Comparison of ENCODE assay signal across 1 cellular context in the genomic region with DNA sequence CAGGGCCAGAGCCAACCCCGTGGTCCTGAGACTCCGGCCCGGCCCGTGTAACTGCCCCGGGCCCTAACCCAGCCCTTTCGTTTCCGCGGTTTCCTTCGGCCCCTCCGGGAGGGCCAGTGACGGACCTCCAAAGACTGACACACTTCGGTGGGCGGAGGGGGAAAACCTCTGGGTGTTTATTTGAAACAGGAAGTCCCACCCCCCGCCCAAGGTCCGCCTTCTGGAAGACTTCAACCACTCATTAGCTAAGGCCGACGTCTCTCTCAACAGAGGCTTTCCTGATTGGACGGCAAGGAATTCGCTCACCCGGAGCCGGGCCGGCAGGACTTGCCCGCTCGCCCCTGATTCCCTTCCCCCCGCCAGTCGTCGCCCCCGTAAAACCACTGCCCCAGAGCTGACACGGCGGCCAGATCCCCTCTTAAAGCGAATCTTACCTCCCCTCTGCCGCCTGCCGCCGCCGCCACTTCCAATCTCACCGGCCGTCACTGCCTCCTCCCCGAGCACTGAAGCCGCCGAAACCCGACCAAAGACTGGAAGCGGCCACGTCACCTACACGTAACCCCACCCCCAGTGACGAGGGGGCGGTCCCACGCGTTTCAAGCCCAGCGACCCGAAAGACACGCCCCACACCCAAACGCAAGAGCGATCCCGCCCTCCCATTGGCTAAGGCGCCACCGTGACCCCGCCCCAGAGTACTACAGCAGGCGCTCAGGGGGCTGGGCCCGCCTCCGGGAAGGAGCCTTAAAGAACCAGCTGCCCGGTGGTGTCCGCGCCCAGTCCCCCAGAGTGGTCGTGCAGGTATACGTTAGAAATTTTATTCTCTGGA.
TF ChIP-seq lines count a peak whose summit lies in the region.

A gene with protein sequence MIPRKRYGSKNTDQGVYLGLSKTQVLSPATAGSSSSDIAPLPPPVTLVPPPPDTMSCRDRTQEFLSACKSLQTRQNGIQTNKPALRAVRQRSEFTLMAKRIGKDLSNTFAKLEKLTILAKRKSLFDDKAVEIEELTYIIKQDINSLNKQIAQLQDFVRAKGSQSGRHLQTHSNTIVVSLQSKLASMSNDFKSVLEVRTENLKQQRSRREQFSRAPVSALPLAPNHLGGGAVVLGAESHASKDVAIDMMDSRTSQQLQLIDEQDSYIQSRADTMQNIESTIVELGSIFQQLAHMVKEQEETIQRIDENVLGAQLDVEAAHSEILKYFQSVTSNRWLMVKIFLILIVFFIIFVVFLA (minus strand): TSS at position 532 of the 826 bp plus-strand sequence. CDS start 808 bp downstream, outside the sequence.

TF ChIP-seq in HepG2, 621 proteins besides CTCF, POLR2A, EP300 and RAD21 (continued from another document and continues in another):
- TF ChIP-seq, protein P1, sequence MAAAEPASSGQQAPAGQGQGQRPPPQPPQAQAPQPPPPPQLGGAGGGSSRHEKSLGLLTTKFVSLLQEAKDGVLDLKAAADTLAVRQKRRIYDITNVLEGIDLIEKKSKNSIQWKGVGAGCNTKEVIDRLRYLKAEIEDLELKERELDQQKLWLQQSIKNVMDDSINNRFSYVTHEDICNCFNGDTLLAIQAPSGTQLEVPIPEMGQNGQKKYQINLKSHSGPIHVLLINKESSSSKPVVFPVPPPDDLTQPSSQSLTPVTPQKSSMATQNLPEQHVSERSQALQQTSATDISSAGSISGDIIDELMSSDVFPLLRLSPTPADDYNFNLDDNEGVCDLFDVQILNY (CRISPR knock-in tag; conservative IDR thresholded peaks at IDR 0.05) = no peak
- TF ChIP-seq, protein P2, sequence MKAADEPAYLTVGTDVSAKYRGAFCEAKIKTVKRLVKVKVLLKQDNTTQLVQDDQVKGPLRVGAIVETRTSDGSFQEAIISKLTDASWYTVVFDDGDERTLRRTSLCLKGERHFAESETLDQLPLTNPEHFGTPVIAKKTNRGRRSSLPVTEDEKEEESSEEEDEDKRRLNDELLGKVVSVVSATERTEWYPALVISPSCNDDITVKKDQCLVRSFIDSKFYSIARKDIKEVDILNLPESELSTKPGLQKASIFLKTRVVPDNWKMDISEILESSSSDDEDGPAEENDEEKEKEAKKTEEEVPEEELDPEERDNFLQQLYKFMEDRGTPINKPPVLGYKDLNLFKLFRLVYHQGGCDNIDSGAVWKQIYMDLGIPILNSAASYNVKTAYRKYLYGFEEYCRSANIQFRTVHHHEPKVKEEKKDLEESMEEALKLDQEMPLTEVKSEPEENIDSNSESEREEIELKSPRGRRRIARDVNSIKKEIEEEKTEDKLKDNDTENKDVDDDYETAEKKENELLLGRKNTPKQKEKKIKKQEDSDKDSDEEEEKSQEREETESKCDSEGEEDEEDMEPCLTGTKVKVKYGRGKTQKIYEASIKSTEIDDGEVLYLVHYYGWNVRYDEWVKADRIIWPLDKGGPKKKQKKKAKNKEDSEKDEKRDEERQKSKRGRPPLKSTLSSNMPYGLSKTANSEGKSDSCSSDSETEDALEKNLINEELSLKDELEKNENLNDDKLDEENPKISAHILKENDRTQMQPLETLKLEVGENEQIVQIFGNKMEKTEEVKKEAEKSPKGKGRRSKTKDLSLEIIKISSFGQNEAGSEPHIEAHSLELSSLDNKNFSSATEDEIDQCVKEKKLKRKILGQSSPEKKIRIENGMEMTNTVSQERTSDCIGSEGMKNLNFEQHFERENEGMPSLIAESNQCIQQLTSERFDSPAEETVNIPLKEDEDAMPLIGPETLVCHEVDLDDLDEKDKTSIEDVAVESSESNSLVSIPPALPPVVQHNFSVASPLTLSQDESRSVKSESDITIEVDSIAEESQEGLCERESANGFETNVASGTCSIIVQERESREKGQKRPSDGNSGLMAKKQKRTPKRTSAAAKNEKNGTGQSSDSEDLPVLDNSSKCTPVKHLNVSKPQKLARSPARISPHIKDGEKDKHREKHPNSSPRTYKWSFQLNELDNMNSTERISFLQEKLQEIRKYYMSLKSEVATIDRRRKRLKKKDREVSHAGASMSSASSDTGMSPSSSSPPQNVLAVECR (CRISPR knock-in tag; IDR thresholded peaks at IDR 0.05; ENCODE audit: borderline replicate concordance) = peak; percentile 85
- TF ChIP-seq ZNF598 (CRISPR knock-in tag; IDR thresholded peaks at IDR 0.05; ENCODE audit: borderline replicate concordance) = peak; percentile 63; the same call in 1 of the 2 replicates
- no peak for TF ChIP-seq ZNF225 (CRISPR knock-in tag; IDR thresholded peaks at IDR 0.05)
- TF ChIP-seq YEATS2 (CRISPR knock-in tag; IDR thresholded peaks at IDR 0.05; ENCODE audit: borderline replicate concordance) = peak; percentile 68; the same call in 1 of the 2 replicates
- TF ChIP-seq, protein P3, sequence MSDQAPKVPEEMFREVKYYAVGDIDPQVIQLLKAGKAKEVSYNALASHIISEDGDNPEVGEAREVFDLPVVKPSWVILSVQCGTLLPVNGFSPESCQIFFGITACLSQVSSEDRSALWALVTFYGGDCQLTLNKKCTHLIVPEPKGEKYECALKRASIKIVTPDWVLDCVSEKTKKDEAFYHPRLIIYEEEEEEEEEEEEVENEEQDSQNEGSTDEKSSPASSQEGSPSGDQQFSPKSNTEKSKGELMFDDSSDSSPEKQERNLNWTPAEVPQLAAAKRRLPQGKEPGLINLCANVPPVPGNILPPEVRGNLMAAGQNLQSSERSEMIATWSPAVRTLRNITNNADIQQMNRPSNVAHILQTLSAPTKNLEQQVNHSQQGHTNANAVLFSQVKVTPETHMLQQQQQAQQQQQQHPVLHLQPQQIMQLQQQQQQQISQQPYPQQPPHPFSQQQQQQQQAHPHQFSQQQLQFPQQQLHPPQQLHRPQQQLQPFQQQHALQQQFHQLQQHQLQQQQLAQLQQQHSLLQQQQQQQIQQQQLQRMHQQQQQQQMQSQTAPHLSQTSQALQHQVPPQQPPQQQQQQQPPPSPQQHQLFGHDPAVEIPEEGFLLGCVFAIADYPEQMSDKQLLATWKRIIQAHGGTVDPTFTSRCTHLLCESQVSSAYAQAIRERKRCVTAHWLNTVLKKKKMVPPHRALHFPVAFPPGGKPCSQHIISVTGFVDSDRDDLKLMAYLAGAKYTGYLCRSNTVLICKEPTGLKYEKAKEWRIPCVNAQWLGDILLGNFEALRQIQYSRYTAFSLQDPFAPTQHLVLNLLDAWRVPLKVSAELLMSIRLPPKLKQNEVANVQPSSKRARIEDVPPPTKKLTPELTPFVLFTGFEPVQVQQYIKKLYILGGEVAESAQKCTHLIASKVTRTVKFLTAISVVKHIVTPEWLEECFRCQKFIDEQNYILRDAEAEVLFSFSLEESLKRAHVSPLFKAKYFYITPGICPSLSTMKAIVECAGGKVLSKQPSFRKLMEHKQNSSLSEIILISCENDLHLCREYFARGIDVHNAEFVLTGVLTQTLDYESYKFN (CRISPR knock-in tag; conservative IDR thresholded peaks at IDR 0.05) = peak; percentile 26; the same call in 1 of the 2 replicates
- TF ChIP-seq SP2 (CRISPR knock-in tag; IDR thresholded peaks at IDR 0.05) = peak; percentile 91
- TF ChIP-seq, protein P4, sequence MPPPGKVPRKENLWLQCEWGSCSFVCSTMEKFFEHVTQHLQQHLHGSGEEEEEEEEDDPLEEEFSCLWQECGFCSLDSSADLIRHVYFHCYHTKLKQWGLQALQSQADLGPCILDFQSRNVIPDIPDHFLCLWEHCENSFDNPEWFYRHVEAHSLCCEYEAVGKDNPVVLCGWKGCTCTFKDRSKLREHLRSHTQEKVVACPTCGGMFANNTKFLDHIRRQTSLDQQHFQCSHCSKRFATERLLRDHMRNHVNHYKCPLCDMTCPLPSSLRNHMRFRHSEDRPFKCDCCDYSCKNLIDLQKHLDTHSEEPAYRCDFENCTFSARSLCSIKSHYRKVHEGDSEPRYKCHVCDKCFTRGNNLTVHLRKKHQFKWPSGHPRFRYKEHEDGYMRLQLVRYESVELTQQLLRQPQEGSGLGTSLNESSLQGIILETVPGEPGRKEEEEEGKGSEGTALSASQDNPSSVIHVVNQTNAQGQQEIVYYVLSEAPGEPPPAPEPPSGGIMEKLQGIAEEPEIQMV (CRISPR knock-in tag; IDR thresholded peaks at IDR 0.05; ENCODE audit: low read depth) = peak; percentile 80
- TF ChIP-seq SMC3 (IDR thresholded peaks at IDR 0.05; ENCODE audit: low read length) = no peak
- no peak for TF ChIP-seq ZNF260 (CRISPR knock-in tag; IDR thresholded peaks at IDR 0.05; ENCODE audit: borderline replicate concordance, low read depth)
- TF ChIP-seq, protein P5, sequence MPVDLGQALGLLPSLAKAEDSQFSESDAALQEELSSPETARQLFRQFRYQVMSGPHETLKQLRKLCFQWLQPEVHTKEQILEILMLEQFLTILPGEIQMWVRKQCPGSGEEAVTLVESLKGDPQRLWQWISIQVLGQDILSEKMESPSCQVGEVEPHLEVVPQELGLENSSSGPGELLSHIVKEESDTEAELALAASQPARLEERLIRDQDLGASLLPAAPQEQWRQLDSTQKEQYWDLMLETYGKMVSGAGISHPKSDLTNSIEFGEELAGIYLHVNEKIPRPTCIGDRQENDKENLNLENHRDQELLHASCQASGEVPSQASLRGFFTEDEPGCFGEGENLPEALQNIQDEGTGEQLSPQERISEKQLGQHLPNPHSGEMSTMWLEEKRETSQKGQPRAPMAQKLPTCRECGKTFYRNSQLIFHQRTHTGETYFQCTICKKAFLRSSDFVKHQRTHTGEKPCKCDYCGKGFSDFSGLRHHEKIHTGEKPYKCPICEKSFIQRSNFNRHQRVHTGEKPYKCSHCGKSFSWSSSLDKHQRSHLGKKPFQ (CRISPR knock-in tag; IDR thresholded peaks at IDR 0.05; ENCODE audit: insufficient replicate concordance) = no peak
- TF ChIP-seq, protein P6, sequence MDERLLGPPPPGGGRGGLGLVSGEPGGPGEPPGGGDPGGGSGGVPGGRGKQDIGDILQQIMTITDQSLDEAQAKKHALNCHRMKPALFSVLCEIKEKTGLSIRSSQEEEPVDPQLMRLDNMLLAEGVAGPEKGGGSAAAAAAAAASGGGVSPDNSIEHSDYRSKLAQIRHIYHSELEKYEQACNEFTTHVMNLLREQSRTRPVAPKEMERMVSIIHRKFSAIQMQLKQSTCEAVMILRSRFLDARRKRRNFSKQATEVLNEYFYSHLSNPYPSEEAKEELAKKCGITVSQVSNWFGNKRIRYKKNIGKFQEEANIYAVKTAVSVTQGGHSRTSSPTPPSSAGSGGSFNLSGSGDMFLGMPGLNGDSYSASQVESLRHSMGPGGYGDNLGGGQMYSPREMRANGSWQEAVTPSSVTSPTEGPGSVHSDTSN (CRISPR knock-in tag; IDR thresholded peaks at IDR 0.05) = peak; percentile 94
- TF ChIP-seq MED8 (CRISPR knock-in tag; IDR thresholded peaks at IDR 0.05; ENCODE audit: insufficient replicate concordance) = no peak
- TF ChIP-seq BORCS8-MEF2B (CRISPR knock-in tag; IDR thresholded peaks at IDR 0.05) = no peak; the same call in 1 of the 2 replicates
- TF ChIP-seq ZNF781 (CRISPR knock-in tag; IDR thresholded peaks at IDR 0.05; ENCODE audit: borderline replicate concordance, not compliant biosample characterization) = peak; percentile 36
- TF ChIP-seq ZNF713 (CRISPR knock-in tag; IDR thresholded peaks at IDR 0.05) = no peak
- TF ChIP-seq CBX1 (IDR thresholded peaks at IDR 0.05; ENCODE audit: low read depth) = no peak
- TF ChIP-seq ZC3H4 (CRISPR knock-in tag; IDR thresholded peaks at IDR 0.05; ENCODE audit: borderline replicate concordance) = no peak
- no peak for TF ChIP-seq ZNF7 (CRISPR knock-in tag; IDR thresholded peaks at IDR 0.05)
- TF ChIP-seq, protein P7, sequence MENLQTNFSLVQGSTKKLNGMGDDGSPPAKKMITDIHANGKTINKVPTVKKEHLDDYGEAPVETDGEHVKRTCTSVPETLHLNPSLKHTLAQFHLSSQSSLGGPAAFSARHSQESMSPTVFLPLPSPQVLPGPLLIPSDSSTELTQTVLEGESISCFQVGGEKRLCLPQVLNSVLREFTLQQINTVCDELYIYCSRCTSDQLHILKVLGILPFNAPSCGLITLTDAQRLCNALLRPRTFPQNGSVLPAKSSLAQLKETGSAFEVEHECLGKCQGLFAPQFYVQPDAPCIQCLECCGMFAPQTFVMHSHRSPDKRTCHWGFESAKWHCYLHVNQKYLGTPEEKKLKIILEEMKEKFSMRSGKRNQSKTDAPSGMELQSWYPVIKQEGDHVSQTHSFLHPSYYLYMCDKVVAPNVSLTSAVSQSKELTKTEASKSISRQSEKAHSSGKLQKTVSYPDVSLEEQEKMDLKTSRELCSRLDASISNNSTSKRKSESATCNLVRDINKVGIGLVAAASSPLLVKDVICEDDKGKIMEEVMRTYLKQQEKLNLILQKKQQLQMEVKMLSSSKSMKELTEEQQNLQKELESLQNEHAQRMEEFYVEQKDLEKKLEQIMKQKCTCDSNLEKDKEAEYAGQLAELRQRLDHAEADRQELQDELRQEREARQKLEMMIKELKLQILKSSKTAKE (CRISPR knock-in tag; IDR thresholded peaks at IDR 0.05; ENCODE audit: borderline replicate concordance) = no peak
- no peak for TF ChIP-seq HDAC2 (CRISPR knock-in tag; IDR thresholded peaks at IDR 0.05)
- peak; percentile 55 for TF ChIP-seq MAZ (IDR thresholded peaks at IDR 0.05; ENCODE audit: borderline replicate concordance, low read depth, low read length)
- peak; percentile 51 for TF ChIP-seq MAZ (CRISPR knock-in tag; IDR thresholded peaks at IDR 0.05; ENCODE audit: low read depth)
- TF ChIP-seq, protein P8, sequence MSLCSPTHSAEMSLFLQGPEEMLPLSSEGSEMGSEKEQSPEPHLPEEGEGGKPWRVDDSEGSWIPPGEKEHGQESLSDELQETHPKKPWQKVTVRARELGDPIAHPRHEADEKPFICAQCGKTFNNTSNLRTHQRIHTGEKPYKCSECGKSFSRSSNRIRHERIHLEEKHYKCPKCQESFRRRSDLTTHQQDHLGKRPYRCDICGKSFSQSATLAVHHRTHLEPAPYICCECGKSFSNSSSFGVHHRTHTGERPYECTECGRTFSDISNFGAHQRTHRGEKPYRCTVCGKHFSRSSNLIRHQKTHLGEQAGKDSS (CRISPR knock-in tag; IDR thresholded peaks at IDR 0.05; ENCODE audit: borderline replicate concordance, low read depth) = no peak
- TF ChIP-seq ZNF33B (CRISPR knock-in tag; IDR thresholded peaks at IDR 0.05) = peak; percentile 50; the same call in 1 of the 2 replicates
- TF ChIP-seq GATAD2A (CRISPR knock-in tag; IDR thresholded peaks at IDR 0.05) = peak; percentile 28; the same call in 1 of the 2 replicates
- 0 out of 2 replicates have a peak, but pooled peaks have one; percentile 38 for TF ChIP-seq GLI4 (CRISPR knock-in tag; IDR thresholded peaks at IDR 0.05; ENCODE audit: borderline replicate concordance)
- TF ChIP-seq, protein P9, sequence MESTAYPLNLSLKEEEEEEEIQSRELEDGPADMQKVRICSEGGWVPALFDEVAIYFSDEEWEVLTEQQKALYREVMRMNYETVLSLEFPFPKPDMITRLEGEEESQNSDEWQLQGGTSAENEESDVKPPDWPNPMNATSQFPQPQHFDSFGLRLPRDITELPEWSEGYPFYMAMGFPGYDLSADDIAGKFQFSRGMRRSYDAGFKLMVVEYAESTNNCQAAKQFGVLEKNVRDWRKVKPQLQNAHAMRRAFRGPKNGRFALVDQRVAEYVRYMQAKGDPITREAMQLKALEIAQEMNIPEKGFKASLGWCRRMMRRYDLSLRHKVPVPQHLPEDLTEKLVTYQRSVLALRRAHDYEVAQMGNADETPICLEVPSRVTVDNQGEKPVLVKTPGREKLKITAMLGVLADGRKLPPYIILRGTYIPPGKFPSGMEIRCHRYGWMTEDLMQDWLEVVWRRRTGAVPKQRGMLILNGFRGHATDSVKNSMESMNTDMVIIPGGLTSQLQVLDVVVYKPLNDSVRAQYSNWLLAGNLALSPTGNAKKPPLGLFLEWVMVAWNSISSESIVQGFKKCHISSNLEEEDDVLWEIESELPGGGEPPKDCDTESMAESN (CRISPR knock-in tag; conservative IDR thresholded peaks at IDR 0.05) = peak; percentile 82
- TF ChIP-seq, protein P10, sequence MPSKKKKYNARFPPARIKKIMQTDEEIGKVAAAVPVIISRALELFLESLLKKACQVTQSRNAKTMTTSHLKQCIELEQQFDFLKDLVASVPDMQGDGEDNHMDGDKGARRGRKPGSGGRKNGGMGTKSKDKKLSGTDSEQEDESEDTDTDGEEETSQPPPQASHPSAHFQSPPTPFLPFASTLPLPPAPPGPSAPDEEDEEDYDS (CRISPR knock-in tag; IDR thresholded peaks at IDR 0.05) = peak; percentile 99
